1 cellular context compared by ENCODE assay signal in the genomic region with DNA sequence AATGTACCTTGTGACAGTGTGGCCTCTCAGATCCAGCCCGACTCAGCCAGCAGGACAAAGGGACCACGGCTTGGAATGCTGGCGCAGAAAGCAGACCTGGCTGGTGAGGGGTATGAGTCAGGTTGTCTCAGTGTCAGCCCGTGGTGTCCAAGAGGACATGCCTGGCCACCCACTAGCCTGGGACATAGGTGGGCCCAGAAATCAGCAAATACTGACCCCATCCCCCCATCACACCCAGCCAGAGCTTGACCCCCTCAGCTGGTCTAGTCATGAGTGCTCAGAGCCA.
TF ChIP-seq lines count a peak whose summit lies in the region.

No MANE protein-coding gene starts in this region.

TF ChIP-seq in WTC11, 78 proteins besides CTCF, POLR2A, EP300 and RAD21:
- TF ChIP-seq EMX1 (CRISPR knock-in tag; IDR thresholded peaks at IDR 0.05) = no peak
- TF ChIP-seq PRRX2 (CRISPR knock-in tag; IDR thresholded peaks at IDR 0.05) = no peak
- TF ChIP-seq NR3C1 (CRISPR knock-in tag; conservative IDR thresholded peaks at IDR 0.05; ENCODE audit: low read depth) = no peak
- TF ChIP-seq, protein P1, sequence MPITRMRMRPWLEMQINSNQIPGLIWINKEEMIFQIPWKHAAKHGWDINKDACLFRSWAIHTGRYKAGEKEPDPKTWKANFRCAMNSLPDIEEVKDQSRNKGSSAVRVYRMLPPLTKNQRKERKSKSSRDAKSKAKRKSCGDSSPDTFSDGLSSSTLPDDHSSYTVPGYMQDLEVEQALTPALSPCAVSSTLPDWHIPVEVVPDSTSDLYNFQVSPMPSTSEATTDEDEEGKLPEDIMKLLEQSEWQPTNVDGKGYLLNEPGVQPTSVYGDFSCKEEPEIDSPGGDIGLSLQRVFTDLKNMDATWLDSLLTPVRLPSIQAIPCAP (CRISPR knock-in tag; IDR thresholded peaks at IDR 0.05) = no peak
- TF ChIP-seq OVOL2 (CRISPR knock-in tag; IDR thresholded peaks at IDR 0.05; ENCODE audit: borderline replicate concordance) = no peak
- no peak for TF ChIP-seq SMAD3 (CRISPR knock-in tag; IDR thresholded peaks at IDR 0.05; ENCODE audit: borderline replicate concordance)
- TF ChIP-seq TCF7 (CRISPR knock-in tag; IDR thresholded peaks at IDR 0.05; ENCODE audit: low read depth) = no peak
- TF ChIP-seq FOXP1 (CRISPR knock-in tag; IDR thresholded peaks at IDR 0.05; ENCODE audit: borderline replicate concordance) = no peak
- TF ChIP-seq GTF2I (CRISPR knock-in tag; conservative IDR thresholded peaks at IDR 0.05) = no peak
- TF ChIP-seq TEAD1 (CRISPR knock-in tag; IDR thresholded peaks at IDR 0.05) = no peak
